ENCODE assay signal across 24 cellular contexts in genomic region chr18:58178476-58178875, GRCh38.
DNase-seq lines count a peak whose midpoint lies in the region; ATAC-seq, FAIRE-seq and TF ChIP-seq lines count a peak whose summit lies in the region.
"Had no signal": no experiment of that assay in that cellular context is flagged by ENCODE, and none has a peak within 500 bp of the region (broad histone marks: within the 10 kb centered on the region; RNA-seq: fewer than 3 reads in every experiment).

No MANE protein-coding gene starts in this region.

- H3K36me3 ChIP-seq in HepG2 (replicated peaks in 1 of 2; ENCODE audit: control insufficient read depth in 1 of 2, insufficient read depth in 2 of 2, low read length in 2 of 2), result no peaks in the 10 kb centered on the region; a peak in 1 of 5 replicates
- no peaks in the 10 kb centered on the region for H3K36me3 ChIP-seq in right lobe of liver
- no peaks in the 10 kb centered on the region for H3K36me3 ChIP-seq in adrenal gland (replicated peaks in 1 of 2)
- H3K36me3 ChIP-seq: BE2C, right atrium auricular region had no signal

- TF ChIP-seq EP300 in HepG2 (IDR thresholded peaks at IDR 0.05; ENCODE audit: low read depth in 2 of 2, low read length in 2 of 2) (no peak), HepG2 (CRISPR knock-in tag; IDR thresholded peaks at IDR 0.05; ENCODE audit: borderline replicate concordance) (no peak)

- H3K4me1 ChIP-seq in HepG2 (ENCODE audit: insufficient read depth, low read length), result peaks cover 44% of the 10 kb centered on the region
- peaks cover 0 to 9% (median 0%) of the 10 kb centered on the region in 4 donors for H3K4me1 ChIP-seq in right lobe of liver
- peaks cover 4 to 26% of the 10 kb centered on the region in 2 donors for H3K4me1 ChIP-seq in adrenal gland (replicated peaks in 1 of 2)

- no peak for FAIRE-seq in HepG2 (lab: Jason Lieb, UNC)
- FAIRE-seq: endometrium had no signal

- H3K27me3 Mint-ChIP-seq in nephron (ENCODE audit: low read depth), result no peaks in the 10 kb centered on the region
- H3K27me3 Mint-ChIP-seq: memory B cell; stimulated activated naive CD8-positive, alpha-beta T cell treated with anti-CD3 and anti-CD28 coated beads, Interleukin-15, Interleukin-2, amounts not matched to agents 100 ng/mL and 50 ng/mL, for 24 hours had no signal

- H4K20me1 ChIP-seq in HepG2 (ENCODE audit: insufficient read depth, low read length), result no peaks in the 10 kb centered on the region

- H3K27me3 ChIP-seq in HepG2 (ENCODE audit: control insufficient read depth in 1 of 2, insufficient read depth in 2 of 2, low read length in 2 of 2) (no peaks in the 10 kb centered on the region), right lobe of liver (no peaks in the 10 kb centered on the region), adrenal gland (no peaks in the 10 kb centered on the region)
- H3K27me3 ChIP-seq: BE2C, right atrium auricular region had no signal

- TF ChIP-seq CTCF in HepG2 (CRISPR knock-in tag; IDR thresholded peaks at IDR 0.05) (no peak), right lobe of liver (IDR thresholded peaks at IDR 0.05) (no peak), fibroblast of pulmonary artery (IDR thresholded peaks at IDR 0.05; ENCODE audit: low read length, missing control alignments) (no peak), nephron (IDR thresholded peaks at IDR 0.05; ENCODE audit: unreplicated experiment in 3 of 3) (no peak), adrenal gland (IDR thresholded peaks at IDR 0.05) (no peak)

- no peak for TF ChIP-seq RAD21 in HepG2 (CRISPR knock-in tag; IDR thresholded peaks at IDR 0.05)

- no peak overlapping the region for H3K4me3 Mint-ChIP-seq in nephron
- H3K4me3 Mint-ChIP-seq: memory B cell; stimulated activated naive CD8-positive, alpha-beta T cell treated with anti-CD3 and anti-CD28 coated beads, Interleukin-15, Interleukin-2, amounts not matched to agents 100 ng/mL and 50 ng/mL, for 24 hours; T-helper 1 cell treated with Interleukin-12 subunit alpha and Interleukin-12 subunit beta and Interleukin-4 antibody, amounts not matched to agents 30 μg/mL and 1 μg/mL, for 36 hours had no signal

- H3K9me3 ChIP-seq in HepG2 (ENCODE audit: low read length) (no peaks in the 10 kb centered on the region), right lobe of liver (no peaks in the 10 kb centered on the region), adrenal gland (replicated peaks in 1 of 3) (no peaks in the 10 kb centered on the region)
- H3K9me3 ChIP-seq: BE2C, right atrium auricular region had no signal

- no peak overlapping the region for H3K4me2 ChIP-seq in HepG2 (ENCODE audit: low read depth, low read length)

- H3K4me3 ChIP-seq in HepG2 (replicated peaks in 1 of 3; ENCODE audit: insufficient read depth in 1 of 3, low read depth in 2 of 3, low read length in 3 of 3) (no peak overlapping the region), right lobe of liver (no peak overlapping the region), fibroblast of pulmonary artery (replicated peaks; ENCODE audit: low read depth, low read length) (no peak overlapping the region), adrenal gland (no peak overlapping the region)
- H3K4me3 ChIP-seq: coronary artery, right atrium auricular region had no signal

- DNase-seq in HepG2 (ENCODE audit: low spot score), result peak; percentile 11
- DNase-seq in right lobe of liver, result no peak
- peak; percentile 35 for DNase-seq in fibroblast of pulmonary artery (ENCODE audit: low read depth)
- no peak for DNase-seq in adrenal gland
- DNase-seq in Right ventricle myocardium inferior (ENCODE audit: missing footprints), result no peak
- no peak for DNase-seq in activated naive CD4-positive, alpha-beta T cell treated with Interleukin-2 at 50 U/mL for 16 hours
- DNase-seq in dedifferentiated amniotic fluid mesenchymal stem cell (ENCODE audit: extremely low spot score), result no peak
- DNase-seq: 8988T; activated effector memory CD4-positive, alpha-beta T cell treated with anti-CD3 and anti-CD28 coated beads, Interleukin-2, amount 50 U/mL, for 16 hours; BE2C; DND-41; left cardiac atrium; NCI-H1092; NCI-H187 treated with DMSO at 0.1 percent for 48 hours; NCI-H526; occipital lobe had no signal

- BruUV-seq in HepG2 (replicated peaks; lab: Mats Ljungman, UMichigan), result no TSS peak

- intact Hi-C loops in HepG2 (cut with micrococcal nuclease; ENCODE audit: unreplicated experiment), result no loop called here
- intact Hi-C loops in right lobe of liver (cut with DNase I), result no loop called here
- intact Hi-C loops in adrenal gland (cut with DNase I), result no loop called here
- intact Hi-C loops in Right ventricle myocardium inferior (cut with DNase I), result no loop called here

- in situ Hi-C loops in HepG2 (cut with HindIII; ENCODE audit: extremely low pct_ligation_motif_present, low pct_unique_long_range_greater_than_20kb), result no loop called here

- H3K9me3 Mint-ChIP-seq in nephron, result no peaks in the 10 kb centered on the region
- H3K9me3 Mint-ChIP-seq: memory B cell; stimulated activated naive CD8-positive, alpha-beta T cell treated with anti-CD3 and anti-CD28 coated beads, Interleukin-15, Interleukin-2, amounts not matched to agents 100 ng/mL and 50 ng/mL, for 24 hours; T-helper 1 cell treated with Interleukin-12 subunit alpha and Interleukin-12 subunit beta and Interleukin-4 antibody, amounts not matched to agents 30 μg/mL and 1 μg/mL, for 36 hours had no signal

- CTCF ChIA-PET in HepG2 (lab: Yijun Ruan, JAX; ENCODE audit: low intra/inter-chr PET ratio, low total read pairs), result no interaction called here

- no peak for TF ChIP-seq POLR2A in HepG2 (IDR thresholded peaks at IDR 0.05; ENCODE audit: insufficient read depth in 1 of 2, low read depth in 2 of 2, low read length in 2 of 2)
- no peak for TF ChIP-seq POLR2A in right lobe of liver (IDR thresholded peaks at IDR 0.05)
- TF ChIP-seq POLR2A in adrenal gland (IDR thresholded peaks at IDR 0.05), result no peak

- POLR2A ChIA-PET in HepG2 (lab: Yijun Ruan, JAX), result no interaction called here

- H2AFZ ChIP-seq in HepG2 (ENCODE audit: low read length), result no peak overlapping the region

- no peaks in the 10 kb centered on the region for H3K36me3 Mint-ChIP-seq in nephron (ENCODE audit: low read depth)
- H3K36me3 Mint-ChIP-seq: memory B cell had no signal

- no peak overlapping the region for H3K27ac ChIP-seq in HepG2 (ENCODE audit: extremely low read length, insufficient read depth, low read length)
- H3K27ac ChIP-seq in right lobe of liver, result no peak overlapping the region
- no peak overlapping the region for H3K27ac ChIP-seq in adrenal gland
- H3K27ac ChIP-seq: coronary artery, right atrium auricular region had no signal

- H3K4me1 Mint-ChIP-seq in nephron, result peaks cover 56% of the 10 kb centered on the region

- H3K27ac Mint-ChIP-seq in nephron, result peak overlapping the region; percentile 79 to 90 (median 82)
- H3K27ac Mint-ChIP-seq: memory B cell; stimulated activated naive CD8-positive, alpha-beta T cell treated with anti-CD3 and anti-CD28 coated beads, Interleukin-15, Interleukin-2, amounts not matched to agents 100 ng/mL and 50 ng/mL, for 24 hours; T-helper 1 cell treated with Interleukin-12 subunit alpha and Interleukin-12 subunit beta and Interleukin-4 antibody, amounts not matched to agents 30 μg/mL and 1 μg/mL, for 36 hours had no signal

- H3K9ac ChIP-seq in HepG2 (ENCODE audit: insufficient read depth, low read depth, low read length), result no peak overlapping the region

- H3K79me2 ChIP-seq in HepG2 (ENCODE audit: insufficient read depth, low read length), result peaks cover 4% of the 10 kb centered on the region

- no peak for ATAC-seq in HepG2
- ATAC-seq in right lobe of liver, result no peak
- no peak for ATAC-seq in Right ventricle myocardium inferior
- ATAC-seq: left cardiac atrium, Panc1 had no signal

- WGBS in HepG2 (ENCODE audit: low lambda C conversion rate), result 52% methylated on average over 8 of the region's 8 CpGs
- WGBS in right lobe of liver (ENCODE audit: insufficient coverage, low coverage, low lambda C conversion rate, missing lambda C conversion rate), result 55% methylated on average over 8 of the region's 8 CpGs
- 80 to 87% (median 83%) methylated on average over 8 of the region's 8 CpGs for WGBS in adrenal gland, 4 donors

TF ChIP-seq in HepG2, 621 proteins besides CTCF, POLR2A, EP300 and RAD21 (continues in another document):
- TF ChIP-seq GRHL1 (CRISPR knock-in tag; conservative IDR thresholded peaks at IDR 0.05) (no peak), SNAPC5 (CRISPR knock-in tag; IDR thresholded peaks at IDR 0.05; ENCODE audit: borderline replicate concordance) (no peak), POLR2G (IDR thresholded peaks at IDR 0.05; ENCODE audit: low read depth, low read length) (no peak), ZNF280B (CRISPR knock-in tag; IDR thresholded peaks at IDR 0.05; ENCODE audit: borderline replicate concordance) (no peak), HES4 (CRISPR knock-in tag; IDR thresholded peaks at IDR 0.05; ENCODE audit: borderline replicate concordance) (no peak), ZNF713 (CRISPR knock-in tag; IDR thresholded peaks at IDR 0.05) (no peak)

Comparison
In these comparisons a context has a peak if more than half of its experiments do, and no peak if none do; other contexts are left out.
1. DNase-seq: peak in HepG2 (single experiment) and fibroblast of pulmonary artery (single experiment); none in right lobe of liver (0 of 3), adrenal gland (0 of 7), Right ventricle myocardium inferior (single experiment), activated naive CD4-positive, alpha-beta T cell treated with Interleukin-2 at 50 U/mL for 16 hours (single experiment) and dedifferentiated amniotic fluid mesenchymal stem cell (single experiment).